Comparison of ENCODE assay signal across 8 cellular contexts in the genomic region with DNA sequence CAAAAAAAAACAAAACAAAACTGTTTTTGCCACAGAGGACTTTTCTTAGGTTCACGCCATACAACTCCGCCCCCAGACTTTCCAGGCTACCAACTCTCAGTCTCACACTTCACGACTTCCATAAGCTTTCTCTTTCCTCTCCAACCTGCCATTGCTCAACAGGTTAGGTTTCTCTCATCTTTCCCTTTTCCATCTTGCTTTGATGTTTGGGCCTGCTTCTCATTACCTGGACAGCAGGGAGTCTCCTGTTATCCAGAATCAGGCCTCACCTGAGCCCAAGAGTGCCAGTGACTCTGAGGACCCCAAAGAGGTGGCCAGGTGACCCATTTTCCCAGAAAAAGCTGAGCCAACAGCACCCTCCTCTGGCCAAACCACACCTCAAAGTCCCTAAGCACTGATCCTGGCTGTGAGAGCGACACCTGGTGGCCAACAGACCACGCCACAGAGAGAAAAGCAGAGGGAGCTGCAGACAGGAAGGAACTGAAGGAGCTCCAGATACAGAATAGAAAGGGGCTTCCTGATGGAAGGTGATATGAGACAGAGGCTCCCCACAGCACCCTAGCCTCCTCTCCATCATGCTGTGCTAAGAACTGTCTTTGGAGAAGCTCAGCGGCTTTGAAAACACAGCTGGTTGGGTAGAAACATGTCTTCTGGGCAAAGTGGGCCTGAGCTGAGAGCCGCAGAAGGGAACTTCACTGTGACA. TPM values are rescaled to one million over a fixed set of nuclear protein-coding genes. Genes with fewer than 3 reads are reported as not detected.
DNase-seq lines count a peak whose midpoint lies in the region; ATAC-seq and TF ChIP-seq lines count a peak whose summit lies in the region.

No MANE protein-coding gene starts in this region.

- no peak for TF ChIP-seq POLR2A in suprapubic skin (IDR thresholded peaks at IDR 0.05)

- H3K36me3 ChIP-seq in SJCRH30, result no peaks in the 10 kb centered on the region; the same call in 1 of the 2 replicates
- peaks cover 10% of the 10 kb centered on the region for H3K36me3 ChIP-seq in suprapubic skin

- no peaks in the 10 kb centered on the region for H3K4me1 ChIP-seq in SJCRH30
- peaks cover 69% of the 10 kb centered on the region for H3K4me1 ChIP-seq in suprapubic skin

- H3K4me3 ChIP-seq in SJCRH30, result no peak overlapping the region
- no peak overlapping the region for H3K4me3 ChIP-seq in suprapubic skin

- H3K27ac ChIP-seq in SJCRH30, result no peak overlapping the region
- peak overlapping the region; percentile 97 for H3K27ac ChIP-seq in suprapubic skin

- WGBS in suprapubic skin, result 38% methylated on average over 7 of the region's 7 CpGs

- ATAC-seq in omental fat pad (ENCODE audit: low FRiP score), result peak; percentile 28
- no peak for ATAC-seq in GM21447 (IDR thresholded peaks at IDR 0.05; ENCODE audit: unreplicated experiment)

- H3K9me3 ChIP-seq in SJCRH30 (replicated peaks), result no peaks in the 10 kb centered on the region
- no peaks in the 10 kb centered on the region for H3K9me3 ChIP-seq in suprapubic skin

- no peak for TF ChIP-seq EP300 in suprapubic skin (IDR thresholded peaks at IDR 0.05)

- DNase-seq in EH (ENCODE audit: low read depth) (peak; percentile 83), Kasumi-1 (lab: John Stamatoyannopoulos, UW) (peak; percentile 91 to 92), SJCRH30 (peak; percentile 77 to 92), germinal center (ENCODE audit: low spot score) (peak; percentile 90), omental fat pad (ENCODE audit: low spot score) (peak; percentile 76), suprapubic skin (ENCODE audit: low spot score in 2 of 2) (peak in 1 of 2 donors; percentile 93)
- peak; percentile 82 for DNase-seq in activated gamma-delta T cell treated with anti-CD3 and anti-CD28 coated beads, Interleukin-2, amount 50 U/mL, for 16 hours (ENCODE audit: low read depth)

- TF ChIP-seq CTCF in omental fat pad (IDR thresholded peaks at IDR 0.05) (peak in 2 of 3 donors; percentile 77 to 96), suprapubic skin (IDR thresholded peaks at IDR 0.05) (peak; percentile 97 to 99)

- no peaks in the 10 kb centered on the region for H3K27me3 ChIP-seq in SJCRH30
- H3K27me3 ChIP-seq in suprapubic skin, result no peaks in the 10 kb centered on the region

RNA-seq across cellular contexts. Expression of gene CCDC51, which starts 4.0 kb away (rescaled TPM):
- total RNA-seq in SJCRH30 (2014; rRNA removed; shearing (Covaris generic)), result 11.3 and 12.0 TPM in 2 replicates
- 10 to 100 TPM; 11.6 to 15.1 (median 13.6) TPM for total RNA-seq in omental fat pad
- total RNA-seq in suprapubic skin, result 10 to 100 TPM in 3 of 4 donors, 1 to 10 TPM in 1; 6.4 to 18.7 (median 13.6) TPM

RNA-seq across cellular contexts. Expression of gene TMA7, which starts 4.1 kb away (rescaled TPM):
- total RNA-seq in SJCRH30 (2014; rRNA removed; shearing (Covaris generic)), result 491 and 498 TPM in 2 replicates
- total RNA-seq in omental fat pad (100 to 1,000 TPM; 239 to 266 (median 255) TPM), suprapubic skin (100 to 1,000 TPM; 122 to 281 (median 190) TPM)

RNA-seq across cellular contexts. Expression of gene PLXNB1, which starts 6.0 kb away (rescaled TPM):
- 23.4 and 45.0 TPM in 2 replicates for total RNA-seq in SJCRH30 (2014; rRNA removed; shearing (Covaris generic))
- total RNA-seq in omental fat pad (10 to 100 TPM; 66.7 to 91.3 (median 77.1) TPM), suprapubic skin (100 to 1,000 TPM; 188 to 384 (median 220) TPM)

RNA-seq across cellular contexts. Expression of gene ATRIP, which starts 10.6 kb away (rescaled TPM):
- total RNA-seq in SJCRH30 (2014; rRNA removed; shearing (Covaris generic)), result 12.4 and 12.8 TPM in 2 replicates
- total RNA-seq in omental fat pad, result 1 to 10 TPM; 4.0 to 6.5 (median 5.5) TPM
- total RNA-seq in suprapubic skin, result 10 to 100 TPM in 2 of 4 donors, 1 to 10 TPM in 2; 8.7 to 12.7 (median 10.2) TPM
